7 cellular contexts compared by ENCODE assay signal in genomic region chr6:99426454-99426762, GRCh38. TPM values are rescaled to one million over a fixed set of nuclear protein-coding genes. Genes with fewer than 3 reads are reported as not detected.
DNase-seq lines count a peak whose midpoint lies in the region; ATAC-seq and TF ChIP-seq lines count a peak whose summit lies in the region.

No MANE protein-coding gene starts in this region.

- TF ChIP-seq CTCF in kidney epithelial cell (IDR thresholded peaks at IDR 0.05; ENCODE audit: insufficient read depth, low read length, poor library complexity, severe bottlenecking): no peak

- H3K27ac Mint-ChIP-seq in activated naive CD8-positive, alpha-beta T cell treated with anti-CD3 and anti-CD28 coated beads, Interleukin-2, amount 50 U/mL, for 24 hours: peak overlapping the region; percentile 98

- H3K4me1 Mint-ChIP-seq in activated naive CD8-positive, alpha-beta T cell treated with anti-CD3 and anti-CD28 coated beads, Interleukin-2, amount 50 U/mL, for 24 hours: peaks cover 56% of the 10 kb centered on the region

- H3K4me3 Mint-ChIP-seq in activated naive CD8-positive, alpha-beta T cell treated with anti-CD3 and anti-CD28 coated beads, Interleukin-2, amount 50 U/mL, for 24 hours: peak overlapping the region; percentile 92

- no peak for ATAC-seq in activated naive CD8-positive, alpha-beta T cell treated with anti-CD3 and anti-CD28 coated beads, Interleukin-2, amount 50 U/mL, for 24 hours
- ATAC-seq in HG02973 (IDR thresholded peaks at IDR 0.05; ENCODE audit: unreplicated experiment) (no peak), GM18517 (IDR thresholded peaks at IDR 0.05; ENCODE audit: unreplicated experiment) (no peak)

- peak overlapping the region; percentile 98 for H3K4me3 ChIP-seq in HUES6 (ENCODE audit: low read depth, low read length)
- H3K4me3 ChIP-seq in kidney epithelial cell (ENCODE audit: low read depth, low read length): peak overlapping the region; percentile 93
- peak overlapping the region; percentile 99 to 100 (median 99) for H3K4me3 ChIP-seq in subcutaneous abdominal adipose tissue (ENCODE audit: low read depth in 1 of 5, low read length in 5 of 5)

- H3K9me3 Mint-ChIP-seq in activated naive CD8-positive, alpha-beta T cell treated with anti-CD3 and anti-CD28 coated beads, Interleukin-2, amount 50 U/mL, for 24 hours: no peaks in the 10 kb centered on the region

- H3K27ac ChIP-seq in HUES6 (ENCODE audit: low read depth, low read length) (peak overlapping the region; percentile 94), subcutaneous abdominal adipose tissue (ENCODE audit: low read depth, low read length) (peak overlapping the region; percentile 99)

- peaks cover 25% of the 10 kb centered on the region for H3K36me3 ChIP-seq in HUES6 (ENCODE audit: control insufficient read depth, insufficient read depth, low read length)
- H3K36me3 ChIP-seq in kidney epithelial cell (ENCODE audit: control insufficient read depth, insufficient read depth, low read length): peaks cover 1% of the 10 kb centered on the region
- peaks cover 0 to 14% (median 4%) of the 10 kb centered on the region in 5 donors for H3K36me3 ChIP-seq in subcutaneous abdominal adipose tissue (ENCODE audit: control insufficient read depth in 5 of 5, insufficient read depth in 5 of 5, low read length in 5 of 5)

- no peaks in the 10 kb centered on the region for H3K9me3 ChIP-seq in HUES6 (ENCODE audit: control insufficient read depth, insufficient read depth, low read depth, low read length)
- no peaks in the 10 kb centered on the region for H3K9me3 ChIP-seq in subcutaneous abdominal adipose tissue (ENCODE audit: control insufficient read depth in 5 of 5, low read length in 5 of 5)

- DNase-seq in activated naive CD8-positive, alpha-beta T cell treated with anti-CD3 and anti-CD28 coated beads, Interleukin-2, amount 50 U/mL, for 24 hours: no peak
- DNase-seq in kidney epithelial cell (ENCODE audit: low read depth) (no peak), KG1 (lab: John Stamatoyannopoulos, UW) (no peak)

- H3K27me3 Mint-ChIP-seq in activated naive CD8-positive, alpha-beta T cell treated with anti-CD3 and anti-CD28 coated beads, Interleukin-2, amount 50 U/mL, for 24 hours: no peaks in the 10 kb centered on the region

- H3K36me3 Mint-ChIP-seq in activated naive CD8-positive, alpha-beta T cell treated with anti-CD3 and anti-CD28 coated beads, Interleukin-2, amount 50 U/mL, for 24 hours (ENCODE audit: low read depth): peaks cover 26% of the 10 kb centered on the region

- no peaks in the 10 kb centered on the region for H3K27me3 ChIP-seq in HUES6 (ENCODE audit: control insufficient read depth, insufficient read depth, low read length)
- H3K27me3 ChIP-seq in kidney epithelial cell (ENCODE audit: control insufficient read depth, insufficient read depth, low read length): no peaks in the 10 kb centered on the region
- no peaks in the 10 kb centered on the region for H3K27me3 ChIP-seq in subcutaneous abdominal adipose tissue (ENCODE audit: control insufficient read depth in 5 of 5, insufficient read depth in 4 of 5, low read length in 5 of 5)

- H3K4me1 ChIP-seq in HUES6 (ENCODE audit: control insufficient read depth, insufficient read depth, low read length) (peaks cover 28% of the 10 kb centered on the region), subcutaneous abdominal adipose tissue (ENCODE audit: control insufficient read depth in 5 of 5, insufficient read depth in 5 of 5, low read length in 5 of 5) (peaks cover 10 to 44% (median 43%) of the 10 kb centered on the region in 5 donors)

- peak overlapping the region; percentile 97 for H3K9ac ChIP-seq in HUES6 (ENCODE audit: low read length)
- H3K9ac ChIP-seq in subcutaneous abdominal adipose tissue (ENCODE audit: low read length in 5 of 5): peak overlapping the region; percentile 78 to 100 (median 98)

RNA-seq across cellular contexts. Expression of gene PNISR, which starts 1.3 kb away (rescaled TPM):
- total RNA-seq in kidney epithelial cell: 29.2 and 32.3 TPM in 2 replicates

RNA-seq across cellular contexts. Expression of gene COQ3, which starts 32.4 kb away (rescaled TPM):
- 3.3 and 5.0 TPM in 2 replicates for total RNA-seq in kidney epithelial cell
